Comparison of ENCODE assay signal across 25 cellular contexts in genomic region chr4:52966172-52966571, GRCh38.
DNase-seq lines count a peak whose midpoint lies in the region; ATAC-seq and TF ChIP-seq lines count a peak whose summit lies in the region.
"Had no signal": no experiment of that assay in that cellular context is flagged by ENCODE, and none has a peak within 500 bp of the region (broad histone marks: within the 10 kb centered on the region; RNA-seq: fewer than 3 reads in every experiment).

No MANE protein-coding gene starts in this region.

- no peak overlapping the region for H2AK5ac ChIP-seq in trophoblast cell (ENCODE audit: low read length)

- H3K36me3 ChIP-seq in trophoblast cell (ENCODE audit: control insufficient read depth in 1 of 2, insufficient read depth in 2 of 2, low read length in 2 of 2) = no peaks in the 10 kb centered on the region
- H3K36me3 ChIP-seq in lower lobe of right lung = no peaks in the 10 kb centered on the region
- H3K36me3 ChIP-seq: BE2C, BLaER1 had no signal

- no peak overlapping the region for H3K27ac Mint-ChIP-seq in nephron progenitor cell
- H3K27ac Mint-ChIP-seq: CD14-positive monocyte; CD4-positive, alpha-beta memory T cell; CD4-positive, CD25-positive, alpha-beta regulatory T cell; CD8-positive, alpha-beta memory T cell had no signal

- no peak overlapping the region for H4K8ac ChIP-seq in trophoblast cell (ENCODE audit: low read depth, low read length)

- H3K14ac ChIP-seq in trophoblast cell (ENCODE audit: low read length) = no peak overlapping the region

- H3K4me2 ChIP-seq in trophoblast cell (ENCODE audit: low read length) = no peak overlapping the region
- H3K4me2 ChIP-seq: BLaER1 had no signal

- intact Hi-C loops in lower lobe of right lung (cut with DNase I) = no loop called here

- no peak overlapping the region for H3K4me3 ChIP-seq in trophoblast cell (ENCODE audit: low read depth, low read length)
- H3K4me3 ChIP-seq in lower lobe of right lung = no peak overlapping the region
- H3K4me3 ChIP-seq: BLaER1, GM12878 had no signal

- H3K9me3 ChIP-seq in trophoblast cell (ENCODE audit: insufficient read depth, low read depth, low read length) (peaks cover 1% of the 10 kb centered on the region), lower lobe of right lung (no peaks in the 10 kb centered on the region)
- H3K9me3 ChIP-seq: BE2C had no signal

- H3K27me3 Mint-ChIP-seq in nephron progenitor cell (ENCODE audit: low read depth, poor library complexity) = peaks cover 7% of the 10 kb centered on the region
- H3K27me3 Mint-ChIP-seq: CD4-positive, alpha-beta memory T cell; CD4-positive, CD25-positive, alpha-beta regulatory T cell had no signal

- WGBS in trophoblast cell (ENCODE audit: extremely low coverage, insufficient coverage, insufficient read length) = 100% methylated on average over 1 of the region's 5 CpGs

- no peaks in the 10 kb centered on the region for H3K79me2 ChIP-seq in trophoblast cell (ENCODE audit: control insufficient read depth, insufficient read depth, low read length, poor library complexity)

- ATAC-seq in lower lobe of right lung = no peak
- ATAC-seq: GM12878 had no signal

- no peak overlapping the region for H2BK120ac ChIP-seq in trophoblast cell (ENCODE audit: insufficient read depth, low read length, poor library complexity)

- H3K9ac ChIP-seq in trophoblast cell (ENCODE audit: low read length) = no peak overlapping the region
- H3K9ac ChIP-seq: BLaER1 had no signal

- H4K91ac ChIP-seq in trophoblast cell (ENCODE audit: low read depth, low read length) = no peak overlapping the region

- H3K4me1 ChIP-seq in trophoblast cell (ENCODE audit: control insufficient read depth in 1 of 2, insufficient read depth in 2 of 2, low read length in 2 of 2) (peaks cover 0 to 6% of the 10 kb centered on the region in 2 experiments), lower lobe of right lung (no peaks in the 10 kb centered on the region)
- H3K4me1 ChIP-seq: BLaER1 had no signal

- H3K9me3 Mint-ChIP-seq in nephron progenitor cell = peaks cover 25% of the 10 kb centered on the region

- H3K27me3 ChIP-seq in trophoblast cell (ENCODE audit: insufficient read depth, low read length) = no peaks in the 10 kb centered on the region
- no peaks in the 10 kb centered on the region for H3K27me3 ChIP-seq in lower lobe of right lung (ENCODE audit: low read depth)
- H3K27me3 ChIP-seq: BE2C, BLaER1 had no signal

- no peak overlapping the region for H3K4ac ChIP-seq in trophoblast cell (ENCODE audit: low read depth, low read length)

- H3K18ac ChIP-seq in trophoblast cell (ENCODE audit: low read length) = no peak overlapping the region

- no peaks in the 10 kb centered on the region for H3K79me1 ChIP-seq in trophoblast cell (ENCODE audit: low read length)

- DNase-seq in amniotic epithelial cell (ENCODE audit: low read depth) (peak; percentile 39), myocyte (ENCODE audit: low read depth) (peak; percentile 50), trophoblast cell (peak; percentile 91 to 96), GM19238 (ENCODE audit: insufficient read length, low spot score) (no peak), nephron progenitor cell (no peak), lower lobe of right lung (no peak), NCI-H1436 (lab: John Stamatoyannopoulos, UW) (no peak)
- DNase-seq: 8988T; ACHN; BE2C; C1 segment of cervical spinal cord; CD4-positive, alpha-beta memory T cell; CD4-positive, CD25-positive, alpha-beta regulatory T cell; CD8-positive, alpha-beta memory T cell; COR-L47; DMS 273 treated with DMSO at 0.1 percent for 48 hours; DMS153; DMS53; DMS79; DND-41; EL; GDM1 had no signal

- H3K36me3 Mint-ChIP-seq in nephron progenitor cell (ENCODE audit: low read depth) = peaks cover 19% of the 10 kb centered on the region

- no peak overlapping the region for H3K27ac ChIP-seq in trophoblast cell (ENCODE audit: low read depth, low read length)
- H3K27ac ChIP-seq in lower lobe of right lung = no peak overlapping the region
- H3K27ac ChIP-seq: BLaER1 had no signal

- no peak overlapping the region for H4K12ac ChIP-seq in trophoblast cell (ENCODE audit: low read depth, low read length)

- TF ChIP-seq CTCF in nephron progenitor cell (IDR thresholded peaks at IDR 0.05) = no peak
- TF ChIP-seq CTCF in lower lobe of right lung (IDR thresholded peaks at IDR 0.05) = no peak

- no peak overlapping the region for H3K23ac ChIP-seq in trophoblast cell (ENCODE audit: low read length)

- H3K4me3 Mint-ChIP-seq in nephron progenitor cell = no peak overlapping the region
- H3K4me3 Mint-ChIP-seq: CD14-positive monocyte; CD4-positive, alpha-beta memory T cell; CD4-positive, CD25-positive, alpha-beta regulatory T cell; CD8-positive, alpha-beta memory T cell had no signal

- no peak overlapping the region for H2BK12ac ChIP-seq in trophoblast cell (ENCODE audit: low read length)

- H2BK5ac ChIP-seq in trophoblast cell (ENCODE audit: low read depth, low read length, poor library complexity) = no peak overlapping the region

- no peak overlapping the region for H2AFZ ChIP-seq in trophoblast cell (ENCODE audit: insufficient read depth, low read length, poor library complexity)

- peaks cover 7% of the 10 kb centered on the region for H3K4me1 Mint-ChIP-seq in nephron progenitor cell
- H3K4me1 Mint-ChIP-seq: CD14-positive monocyte had no signal

Comparison
In these comparisons a context has a peak if more than half of its experiments do, and no peak if none do; other contexts are left out.
1. DNase-seq: peak in amniotic epithelial cell (single experiment), myocyte (single experiment) and trophoblast cell (2 of 2); none in GM19238 (single experiment), nephron progenitor cell (single experiment), lower lobe of right lung (single experiment) and NCI-H1436 (single experiment).